Comparison of ENCODE assay signal across 22 cellular contexts in genomic region chr13:50575138-50575537, GRCh38.
"Had no signal": no experiment of that assay in that cellular context is flagged by ENCODE, and none has a peak within 500 bp of the region (broad histone marks: within the 10 kb centered on the region; RNA-seq: fewer than 3 reads in every experiment).

No MANE protein-coding gene starts in this region.

- H3K36me3 Mint-ChIP-seq: natural killer cell, neural progenitor cell had no signal

- H3K36me3 ChIP-seq: colonic mucosa, neural progenitor cell, spleen, tibial artery, upper lobe of right lung, vagina had no signal

- H3K27me3 ChIP-seq: colonic mucosa, neural progenitor cell, spleen, tibial artery, upper lobe of right lung, vagina had no signal

- H2AFZ ChIP-seq: neural progenitor cell had no signal

- H3K4me1 ChIP-seq: colonic mucosa, foreskin keratinocyte, neural progenitor cell, psoas muscle, spleen, upper lobe of right lung had no signal

- H3K9me3 ChIP-seq: colonic mucosa, mucosa of descending colon, psoas muscle, tibial artery, upper lobe of right lung, vagina had no signal

- H3K4me1 Mint-ChIP-seq: natural killer cell had no signal

- H3K9ac ChIP-seq: neural progenitor cell had no signal

- H3K27ac Mint-ChIP-seq: endodermal cell; natural killer cell; stimulated activated memory B cell treated with anti-CD40 and anti-IgM and Interleukin-4, amounts not matched to agents 10 μg/mL and 1 μg/mL and 100 μg/mL, for 72 hours; stimulated activated naive CD8-positive, alpha-beta T cell treated with anti-CD3 and anti-CD28 coated beads, Interleukin-15, Interleukin-2, amounts not matched to agents 100 ng/mL and 50 ng/mL, for 24 hours had no signal

- DNase-seq: colonic mucosa; effector CD4-positive, alpha-beta T cell; endodermal cell; erythroblast; foreskin keratinocyte; mammary epithelial cell; mucosa of descending colon; natural killer cell; nucleus accumbens; psoas muscle; retina; spleen; stimulated activated CD4-positive, alpha-beta T cell treated with anti-CD3 and anti-CD28 coated beads, Interleukin-15, amount 100 ng/mL, for 24 hours; stimulated activated CD4-positive, alpha-beta T cell treated with anti-CD3 and anti-CD28 coated beads, Interleukin-1b, Interleukin-23, amount 100 ng/mL, for 48 hours; stimulated activated CD4-positive, alpha-beta T cell treated with anti-CD3 and anti-CD28 coated beads, Interleukin-4, amount 100 ng/mL, for 24 hours; tibial artery; upper lobe of right lung had no signal

- H3K27ac ChIP-seq: colonic mucosa, foreskin keratinocyte, neural progenitor cell, psoas muscle, spleen, tibial artery, upper lobe of right lung, vagina had no signal

- H3K27me3 Mint-ChIP-seq: stimulated activated memory B cell treated with anti-CD40 and anti-IgM and Interleukin-4, amounts not matched to agents 10 μg/mL and 1 μg/mL and 100 μg/mL, for 72 hours had no signal

- H3K4me2 ChIP-seq: neural progenitor cell had no signal

- H3K9me3 Mint-ChIP-seq: endodermal cell; natural killer cell; neural progenitor cell; stimulated activated memory B cell treated with anti-CD40 and anti-IgM and Interleukin-4, amounts not matched to agents 10 μg/mL and 1 μg/mL and 100 μg/mL, for 72 hours had no signal

- H3K4me3 ChIP-seq: colonic mucosa, mucosa of descending colon, neural progenitor cell, psoas muscle, spleen, tibial artery, upper lobe of right lung, vagina had no signal

- FAIRE-seq: endothelial cell of umbilical vein had no signal

- H3K4me3 Mint-ChIP-seq: endodermal cell; natural killer cell; neural progenitor cell; stimulated activated memory B cell treated with anti-CD40 and anti-IgM and Interleukin-4, amounts not matched to agents 10 μg/mL and 1 μg/mL and 100 μg/mL, for 72 hours; stimulated activated naive CD8-positive, alpha-beta T cell treated with anti-CD3 and anti-CD28 coated beads, Interleukin-15, Interleukin-2, amounts not matched to agents 100 ng/mL and 50 ng/mL, for 24 hours had no signal
